1 cellular context compared by ENCODE assay signal in the genomic region with DNA sequence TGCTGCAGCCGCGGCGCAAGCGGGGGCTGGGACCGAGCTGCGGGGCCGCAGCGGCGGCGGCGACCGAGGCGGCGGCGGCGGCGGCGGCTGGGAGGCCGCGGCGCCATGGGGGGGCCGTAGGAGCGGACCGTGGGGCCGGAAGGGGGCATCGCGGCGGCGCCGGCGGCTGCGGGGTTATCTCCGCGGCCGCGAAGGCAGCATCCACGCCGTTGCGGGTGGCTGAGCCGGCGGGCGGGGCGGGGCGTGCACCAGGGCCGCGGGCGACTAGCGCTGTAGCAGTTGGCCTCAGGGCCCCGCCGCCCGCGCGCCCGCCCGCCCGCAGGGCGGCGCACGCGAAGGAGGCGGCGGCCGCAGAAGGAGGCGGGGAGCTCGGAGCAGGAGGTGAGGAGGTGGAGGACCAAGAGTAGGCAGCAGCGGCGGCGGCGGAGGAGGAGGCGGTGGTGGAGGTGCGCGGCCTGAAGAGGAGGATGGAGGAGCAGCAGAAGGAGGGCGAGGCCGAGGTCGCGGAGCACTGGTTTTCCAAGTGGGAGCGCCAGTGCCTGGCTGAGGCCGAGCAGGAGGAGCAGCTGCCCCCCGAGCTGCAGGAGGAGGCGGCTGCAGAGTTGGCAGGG.
TF ChIP-seq lines count a peak whose summit lies in the region.

No MANE protein-coding gene starts in this region.

TF ChIP-seq in K562, 482 proteins besides CTCF, POLR2A, EP300 and RAD21 (continued from another document and continues in another):
- TF ChIP-seq, protein P1, sequence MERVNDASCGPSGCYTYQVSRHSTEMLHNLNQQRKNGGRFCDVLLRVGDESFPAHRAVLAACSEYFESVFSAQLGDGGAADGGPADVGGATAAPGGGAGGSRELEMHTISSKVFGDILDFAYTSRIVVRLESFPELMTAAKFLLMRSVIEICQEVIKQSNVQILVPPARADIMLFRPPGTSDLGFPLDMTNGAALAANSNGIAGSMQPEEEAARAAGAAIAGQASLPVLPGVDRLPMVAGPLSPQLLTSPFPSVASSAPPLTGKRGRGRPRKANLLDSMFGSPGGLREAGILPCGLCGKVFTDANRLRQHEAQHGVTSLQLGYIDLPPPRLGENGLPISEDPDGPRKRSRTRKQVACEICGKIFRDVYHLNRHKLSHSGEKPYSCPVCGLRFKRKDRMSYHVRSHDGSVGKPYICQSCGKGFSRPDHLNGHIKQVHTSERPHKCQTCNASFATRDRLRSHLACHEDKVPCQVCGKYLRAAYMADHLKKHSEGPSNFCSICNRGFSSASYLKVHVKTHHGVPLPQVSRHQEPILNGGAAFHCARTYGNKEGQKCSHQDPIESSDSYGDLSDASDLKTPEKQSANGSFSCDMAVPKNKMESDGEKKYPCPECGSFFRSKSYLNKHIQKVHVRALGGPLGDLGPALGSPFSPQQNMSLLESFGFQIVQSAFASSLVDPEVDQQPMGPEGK (CRISPR knock-in tag; IDR thresholded peaks at IDR 0.05; ENCODE audit: borderline replicate concordance) = no peak
- no peak for TF ChIP-seq PTRF (tag; IDR thresholded peaks at IDR 0.05)
- TF ChIP-seq, protein P2, sequence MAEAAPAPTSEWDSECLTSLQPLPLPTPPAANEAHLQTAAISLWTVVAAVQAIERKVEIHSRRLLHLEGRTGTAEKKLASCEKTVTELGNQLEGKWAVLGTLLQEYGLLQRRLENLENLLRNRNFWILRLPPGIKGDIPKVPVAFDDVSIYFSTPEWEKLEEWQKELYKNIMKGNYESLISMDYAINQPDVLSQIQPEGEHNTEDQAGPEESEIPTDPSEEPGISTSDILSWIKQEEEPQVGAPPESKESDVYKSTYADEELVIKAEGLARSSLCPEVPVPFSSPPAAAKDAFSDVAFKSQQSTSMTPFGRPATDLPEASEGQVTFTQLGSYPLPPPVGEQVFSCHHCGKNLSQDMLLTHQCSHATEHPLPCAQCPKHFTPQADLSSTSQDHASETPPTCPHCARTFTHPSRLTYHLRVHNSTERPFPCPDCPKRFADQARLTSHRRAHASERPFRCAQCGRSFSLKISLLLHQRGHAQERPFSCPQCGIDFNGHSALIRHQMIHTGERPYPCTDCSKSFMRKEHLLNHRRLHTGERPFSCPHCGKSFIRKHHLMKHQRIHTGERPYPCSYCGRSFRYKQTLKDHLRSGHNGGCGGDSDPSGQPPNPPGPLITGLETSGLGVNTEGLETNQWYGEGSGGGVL (CRISPR knock-in tag; IDR thresholded peaks at IDR 0.05) = no peak
- TF ChIP-seq ZBTB12 (CRISPR knock-in tag; IDR thresholded peaks at IDR 0.05) = no peak
- TF ChIP-seq KLF1 (tag; IDR thresholded peaks at IDR 0.05) = no peak
- TF ChIP-seq ZMIZ1 (IDR thresholded peaks at IDR 0.05; ENCODE audit: low read depth in 2 of 2, low read length in 2 of 2) = no peak
- no peak for TF ChIP-seq HDAC6 (IDR thresholded peaks at IDR 0.05; ENCODE audit: low read depth, low read length)
- TF ChIP-seq POLR2AphosphoS5 (IDR thresholded peaks at IDR 0.05; ENCODE audit: control insufficient read depth, insufficient read depth, low read depth, low read length) = no peak
- no peak for TF ChIP-seq E2F5 (CRISPR knock-in tag; IDR thresholded peaks at IDR 0.05)
- no peak for TF ChIP-seq SETDB1 (IDR thresholded peaks at IDR 0.05; ENCODE audit: low read length)
- no peak for TF ChIP-seq ARID3B (CRISPR knock-in tag; IDR thresholded peaks at IDR 0.05; ENCODE audit: borderline replicate concordance)
- no peak for TF ChIP-seq CEBPB (tag; IDR thresholded peaks at IDR 0.05)
- no peak for TF ChIP-seq PML (IDR thresholded peaks at IDR 0.05; ENCODE audit: low read length)
- TF ChIP-seq, protein P3, sequence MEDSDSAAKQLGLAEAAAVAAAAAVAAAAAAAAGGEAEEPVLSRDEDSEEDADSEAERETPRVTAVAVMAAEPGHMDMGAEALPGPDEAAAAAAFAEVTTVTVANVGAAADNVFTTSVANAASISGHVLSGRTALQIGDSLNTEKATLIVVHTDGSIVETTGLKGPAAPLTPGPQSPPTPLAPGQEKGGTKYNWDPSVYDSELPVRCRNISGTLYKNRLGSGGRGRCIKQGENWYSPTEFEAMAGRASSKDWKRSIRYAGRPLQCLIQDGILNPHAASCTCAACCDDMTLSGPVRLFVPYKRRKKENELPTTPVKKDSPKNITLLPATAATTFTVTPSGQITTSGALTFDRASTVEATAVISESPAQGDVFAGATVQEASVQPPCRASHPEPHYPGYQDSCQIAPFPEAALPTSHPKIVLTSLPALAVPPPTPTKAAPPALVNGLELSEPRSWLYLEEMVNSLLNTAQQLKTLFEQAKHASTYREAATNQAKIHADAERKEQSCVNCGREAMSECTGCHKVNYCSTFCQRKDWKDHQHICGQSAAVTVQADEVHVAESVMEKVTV (CRISPR knock-in tag; IDR thresholded peaks at IDR 0.05) = no peak
- no peak for TF ChIP-seq NFYB (IDR thresholded peaks at IDR 0.05; ENCODE audit: extremely low read depth, insufficient read length)
- TF ChIP-seq TEAD2 (tag; IDR thresholded peaks at IDR 0.05) = no peak
- no peak for TF ChIP-seq ZNF133 (CRISPR knock-in tag; IDR thresholded peaks at IDR 0.05)
- no peak for TF ChIP-seq IRF9 (tag; IDR thresholded peaks at IDR 0.05)
- no peak for TF ChIP-seq MTA2 (IDR thresholded peaks at IDR 0.05; ENCODE audit: low read depth)
- TF ChIP-seq MAX (CRISPR knock-in tag; IDR thresholded peaks at IDR 0.05) = no peak
- no peak for TF ChIP-seq HDAC2 (IDR thresholded peaks at IDR 0.05)
- TF ChIP-seq KDM2B (CRISPR knock-in tag; IDR thresholded peaks at IDR 0.05) = no peak
- TF ChIP-seq MIER1 (IDR thresholded peaks at IDR 0.05; ENCODE audit: low read depth) = no peak
- peak; percentile 28 for TF ChIP-seq PCBP1 (IDR thresholded peaks at IDR 0.05; ENCODE audit: low read depth, low read length, poor library complexity, severe bottlenecking)
- no peak for TF ChIP-seq LEF1 (IDR thresholded peaks at IDR 0.05)
- TF ChIP-seq SIN3B (IDR thresholded peaks at IDR 0.05; ENCODE audit: low read depth) = no peak
- peak; percentile 87 for TF ChIP-seq CTCFL (IDR thresholded peaks at IDR 0.05; ENCODE audit: borderline replicate concordance, insufficient read depth, low read depth, low read length, poor library complexity, severe bottlenecking)
- TF ChIP-seq E2F1 (CRISPR knock-in tag; IDR thresholded peaks at IDR 0.05) = no peak
- TF ChIP-seq, protein P4, sequence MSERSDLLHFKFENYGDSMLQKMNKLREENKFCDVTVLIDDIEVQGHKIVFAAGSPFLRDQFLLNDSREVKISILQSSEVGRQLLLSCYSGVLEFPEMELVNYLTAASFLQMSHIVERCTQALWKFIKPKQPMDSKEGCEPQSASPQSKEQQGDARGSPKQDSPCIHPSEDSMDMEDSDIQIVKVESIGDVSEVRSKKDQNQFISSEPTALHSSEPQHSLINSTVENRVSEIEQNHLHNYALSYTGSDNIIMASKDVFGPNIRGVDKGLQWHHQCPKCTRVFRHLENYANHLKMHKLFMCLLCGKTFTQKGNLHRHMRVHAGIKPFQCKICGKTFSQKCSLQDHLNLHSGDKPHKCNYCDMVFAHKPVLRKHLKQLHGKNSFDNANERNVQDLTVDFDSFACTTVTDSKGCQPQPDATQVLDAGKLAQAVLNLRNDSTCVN (CRISPR knock-in tag; IDR thresholded peaks at IDR 0.05) = no peak
- no peak for TF ChIP-seq SMC3 (conservative IDR thresholded peaks at IDR 0.05; ENCODE audit: insufficient read depth, low read depth, low read length)
- TF ChIP-seq CHD1 (IDR thresholded peaks at IDR 0.05; ENCODE audit: low read length) = no peak
- TF ChIP-seq NFXL1 (CRISPR knock-in tag; IDR thresholded peaks at IDR 0.05) = no peak
- peak; percentile 30; the same call in 1 of the 2 replicates for TF ChIP-seq RB1 (IDR thresholded peaks at IDR 0.05; ENCODE audit: low read depth)
- TF ChIP-seq SMAD4 (CRISPR knock-in tag; conservative IDR thresholded peaks at IDR 0.05) = peak; percentile 66; the same call in 1 of the 2 replicates
- no peak for TF ChIP-seq FOXO4 (CRISPR knock-in tag; IDR thresholded peaks at IDR 0.05)
